Comparison of ENCODE assay signal across 9 cellular contexts in the genomic region with DNA sequence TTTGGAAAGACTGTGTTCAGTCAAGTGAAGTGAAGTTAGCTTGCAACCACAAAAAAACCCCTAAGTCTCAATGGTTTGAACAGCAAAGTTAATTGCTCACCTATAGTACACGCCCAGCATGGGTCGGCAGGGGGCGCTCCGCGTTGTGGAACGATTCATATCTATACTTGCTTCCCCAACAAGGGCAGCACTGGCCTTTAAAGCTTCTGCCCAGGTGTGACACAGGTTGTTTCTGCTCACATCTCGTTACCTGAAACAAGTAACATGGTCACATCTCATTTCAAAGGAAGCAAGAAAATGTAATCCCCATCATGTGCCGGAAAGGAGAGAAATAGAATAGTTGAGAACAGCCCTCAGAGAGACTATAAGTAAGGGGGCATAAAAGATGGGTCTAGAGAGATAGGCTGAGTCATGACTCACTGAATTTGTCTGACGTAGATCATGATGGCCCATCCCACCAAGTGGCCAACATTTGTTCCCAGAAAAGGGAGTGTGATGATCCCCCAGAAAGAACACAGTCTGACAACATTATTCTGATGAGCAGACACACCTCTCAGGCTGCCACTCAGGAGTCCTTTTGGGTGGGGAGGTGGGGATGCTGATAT. TPM values are rescaled to one million over a fixed set of nuclear protein-coding genes. Genes with fewer than 3 reads are reported as not detected.
DNase-seq lines count a peak whose midpoint lies in the region; ATAC-seq and TF ChIP-seq lines count a peak whose summit lies in the region.
"Had no signal": no experiment of that assay in that cellular context is flagged by ENCODE, and none has a peak within 500 bp of the region (broad histone marks: within the 10 kb centered on the region; RNA-seq: fewer than 3 reads in every experiment).

No MANE protein-coding gene starts in this region.

- no peak overlapping the region for H2AFZ ChIP-seq in OCI-LY1 (ENCODE audit: low read length)

- no peaks in the 10 kb centered on the region for H3K79me2 ChIP-seq in OCI-LY1 (ENCODE audit: insufficient read depth, low read length)

- H3K4me1 Mint-ChIP-seq in naive thymus-derived CD4-positive, alpha-beta T cell, result peaks cover 4 to 16% (median 8%) of the 10 kb centered on the region in 7 donors
- peaks cover 25% of the 10 kb centered on the region for H3K4me1 Mint-ChIP-seq in stimulated activated memory B cell treated with anti-CD40 and anti-IgM and Interleukin-4, amounts not matched to agents 10 μg/mL and 1 μg/mL and 100 μg/mL, for 72 hours

- peaks cover 0 to 1% (median 0%) of the 10 kb centered on the region in 11 donors for H3K9me3 Mint-ChIP-seq in naive thymus-derived CD4-positive, alpha-beta T cell
- no peaks in the 10 kb centered on the region for H3K9me3 Mint-ChIP-seq in stimulated activated memory B cell treated with anti-CD40 and anti-IgM and Interleukin-4, amounts not matched to agents 10 μg/mL and 1 μg/mL and 100 μg/mL, for 72 hours

- H3K4me3 ChIP-seq in HL-60 (replicated peaks; ENCODE audit: insufficient read depth, low read length), result no peak overlapping the region
- no peak overlapping the region for H3K4me3 ChIP-seq in OCI-LY1 (ENCODE audit: low read depth, low read length, poor library complexity, severe bottlenecking)
- H3K4me3 ChIP-seq in epithelial cell of proximal tubule (ENCODE audit: low read depth, low read length), result no peak overlapping the region
- no peak overlapping the region for H3K4me3 ChIP-seq in naive thymus-derived CD4-positive, alpha-beta T cell (ENCODE audit: low read length)

- H3K27ac ChIP-seq in HL-60 (replicated peaks) (no peak overlapping the region), OCI-LY1 (ENCODE audit: low read depth, low read length, poor library complexity, severe bottlenecking) (no peak overlapping the region)
- H3K27ac ChIP-seq in naive thymus-derived CD4-positive, alpha-beta T cell (ENCODE audit: low read depth, low read length), result no peak overlapping the region

- POLR2A ChIA-PET in naive thymus-derived CD4-positive, alpha-beta T cell (lab: Charles Lee), result interaction anchor here (0.6 to 0.9 kb wide), 2 partner anchors 135 to 151 kb away, joined by 3 read pairs; no protein-coding TSS in a partner anchor

- no peak overlapping the region for H3K9ac ChIP-seq in OCI-LY1 (ENCODE audit: low read length)

- H3K4me1 ChIP-seq in OCI-LY1 (ENCODE audit: insufficient read depth, low read length, severe bottlenecking), result no peaks in the 10 kb centered on the region
- no peaks in the 10 kb centered on the region for H3K4me1 ChIP-seq in naive thymus-derived CD4-positive, alpha-beta T cell (ENCODE audit: control insufficient read depth in 2 of 2, insufficient read depth in 2 of 2, low read length in 2 of 2)

- no peaks in the 10 kb centered on the region for H3K9me3 ChIP-seq in OCI-LY1 (ENCODE audit: low read length)
- H3K9me3 ChIP-seq in naive thymus-derived CD4-positive, alpha-beta T cell (ENCODE audit: control insufficient read depth in 2 of 3, low read length in 3 of 3), result no peaks in the 10 kb centered on the region

- H3K27me3 ChIP-seq in HL-60 (ENCODE audit: insufficient read depth, poor library complexity, severe bottlenecking) (no peaks in the 10 kb centered on the region), OCI-LY1 (ENCODE audit: insufficient read depth, low read length) (no peaks in the 10 kb centered on the region)
- no peaks in the 10 kb centered on the region for H3K27me3 ChIP-seq in naive thymus-derived CD4-positive, alpha-beta T cell (ENCODE audit: control insufficient read depth in 2 of 2, insufficient read depth in 2 of 2, low read length in 2 of 2)

- no peaks in the 10 kb centered on the region for H3K36me3 Mint-ChIP-seq in naive thymus-derived CD4-positive, alpha-beta T cell
- H3K36me3 Mint-ChIP-seq in stimulated activated memory B cell treated with anti-CD40 and anti-IgM and Interleukin-4, amounts not matched to agents 10 μg/mL and 1 μg/mL and 100 μg/mL, for 72 hours, result no peaks in the 10 kb centered on the region

- H3K4me3 Mint-ChIP-seq in naive thymus-derived CD4-positive, alpha-beta T cell, result no peak overlapping the region
- H3K4me3 Mint-ChIP-seq in stimulated activated memory B cell treated with anti-CD40 and anti-IgM and Interleukin-4, amounts not matched to agents 10 μg/mL and 1 μg/mL and 100 μg/mL, for 72 hours, result no peak overlapping the region

- peak; percentile 90 for TF ChIP-seq CTCF in HL-60 (IDR thresholded peaks at IDR 0.05; ENCODE audit: insufficient read depth, low read length)
- TF ChIP-seq CTCF in OCI-LY1 (IDR thresholded peaks at IDR 0.05; ENCODE audit: low read length), result peak; percentile 97
- TF ChIP-seq CTCF in epithelial cell of proximal tubule (conservative IDR thresholded peaks at IDR 0.05; ENCODE audit: low read depth, low read length), result peak; percentile 93

- DNase-seq in DMS114 treated with DMSO at 0.1 percent for 48 hours (lab: John Stamatoyannopoulos, UW; ENCODE audit: unreplicated experiment), result peak; percentile 33
- DNase-seq in HL-60 (ENCODE audit: low read depth in 1 of 2, low spot score in 1 of 2), result peak; percentile 21 to 77
- DNase-seq in activated CD8-positive, alpha-beta memory T cell treated with anti-CD3 and anti-CD28 coated beads, Interleukin-2, amount 50 U/mL, for 4 hours, result peak; percentile 87
- DNase-seq in epithelial cell of proximal tubule (ENCODE audit: low read depth), result no peak
- peak; percentile 48 to 83 (median 70) for DNase-seq in naive thymus-derived CD4-positive, alpha-beta T cell

- H3K4me2 ChIP-seq in OCI-LY1 (ENCODE audit: low read length), result no peak overlapping the region

- H3K9me2 ChIP-seq in OCI-LY1 (ENCODE audit: low read depth, low read length), result no peaks in the 10 kb centered on the region

- H3K27me3 Mint-ChIP-seq in naive thymus-derived CD4-positive, alpha-beta T cell, result peaks cover 8 to 29% (median 15%) of the 10 kb centered on the region in 5 donors
- H3K27me3 Mint-ChIP-seq in stimulated activated memory B cell treated with anti-CD40 and anti-IgM and Interleukin-4, amounts not matched to agents 10 μg/mL and 1 μg/mL and 100 μg/mL, for 72 hours, result peaks cover 66% of the 10 kb centered on the region

- peak; percentile 80 for ATAC-seq in naive thymus-derived CD4-positive, alpha-beta T cell
- ATAC-seq in stimulated activated memory B cell treated with anti-CD40 and anti-IgM and Interleukin-4, amounts not matched to agents 10 μg/mL and 1 μg/mL and 100 μg/mL, for 72 hours, result peak; percentile 75
- ATAC-seq in GM21423 (IDR thresholded peaks at IDR 0.05; ENCODE audit: unreplicated experiment), result no peak

- no peaks in the 10 kb centered on the region for H3F3A ChIP-seq in OCI-LY1 (ENCODE audit: insufficient read depth, low read length)

- H4K20me1 ChIP-seq in OCI-LY1 (ENCODE audit: insufficient read depth, low read length), result no peaks in the 10 kb centered on the region

- no peaks in the 10 kb centered on the region for H3K36me3 ChIP-seq in OCI-LY1 (ENCODE audit: insufficient read depth, low read length)
- no peaks in the 10 kb centered on the region for H3K36me3 ChIP-seq in naive thymus-derived CD4-positive, alpha-beta T cell (ENCODE audit: control insufficient read depth in 2 of 3, insufficient read depth in 3 of 3, low read length in 3 of 3)

- intact Hi-C loops in naive thymus-derived CD4-positive, alpha-beta T cell (cut with micrococcal nuclease), result loop anchor here (1.0 to 10.0 kb wide), 8 partner anchors 72 to 483 kb away; partner anchors contain the start of genes FITM2 (in 1 of the 2), SERINC3 (in 1 of the 2) and TTPAL (in 1 of the 2)

- CTCF ChIA-PET in naive thymus-derived CD4-positive, alpha-beta T cell (lab: Charles Lee), result interaction anchor here (0.6 to 7.4 kb wide), 12 partner anchors 11 to 583 kb away, joined by 3 to 64 read pairs (median 5); partner anchors contain the start of gene FITM2

- H3K27ac Mint-ChIP-seq in naive thymus-derived CD4-positive, alpha-beta T cell, result peak overlapping the region in 1 of 9 donors; percentile 6
- no peak overlapping the region for H3K27ac Mint-ChIP-seq in stimulated activated memory B cell treated with anti-CD40 and anti-IgM and Interleukin-4, amounts not matched to agents 10 μg/mL and 1 μg/mL and 100 μg/mL, for 72 hours

RNA-seq across cellular contexts. Expression of gene HNF4A, which starts 29.0 kb away (rescaled TPM):
- total RNA-seq in epithelial cell of proximal tubule, result not detected in 2 replicates
- not detected for total RNA-seq in naive thymus-derived CD4-positive, alpha-beta T cell
- not detected for polyA plus RNA-seq in naive thymus-derived CD4-positive, alpha-beta T cell
- total RNA-seq: T-helper 2 cell treated with Interferon-gamma antibody and Interleukin-4, amounts not matched to agents 100 ng/mL and 5 ng/mL, for 36 hours had no signal

RNA-seq across cellular contexts. Expression of gene R3HDML, which starts 47.7 kb away (rescaled TPM):
- not detected in 2 replicates for total RNA-seq in epithelial cell of proximal tubule
- total RNA-seq in naive thymus-derived CD4-positive, alpha-beta T cell, result not detected
- not detected for polyA plus RNA-seq in naive thymus-derived CD4-positive, alpha-beta T cell
- total RNA-seq: T-helper 2 cell treated with Interferon-gamma antibody and Interleukin-4, amounts not matched to agents 100 ng/mL and 5 ng/mL, for 36 hours had no signal
